2 cellular contexts compared by ENCODE assay signal in genomic region chr14:49992036-49992435, GRCh38.
TF ChIP-seq lines count a peak whose summit lies in the region.

No MANE protein-coding gene starts in this region.

TF ChIP-seq in liver, 16 proteins besides CTCF, POLR2A, EP300 and RAD21 (continued from another document):
- TF ChIP-seq ZBTB33 (IDR thresholded peaks at IDR 0.05), result no peak
- no peak for TF ChIP-seq RXRA (IDR thresholded peaks at IDR 0.05)
- no peak for TF ChIP-seq SP1 (IDR thresholded peaks at IDR 0.05)
- no peak for TF ChIP-seq HNF4A (conservative IDR thresholded peaks at IDR 0.05)
- TF ChIP-seq MAX (IDR thresholded peaks at IDR 0.05), result no peak
- TF ChIP-seq EGR1 (IDR thresholded peaks at IDR 0.05; ENCODE audit: low read depth in 2 of 2), result no peak
- TF ChIP-seq GABPA (IDR thresholded peaks at IDR 0.05 in 1 of 2, conservative IDR thresholded peaks at IDR 0.05 in 1 of 2), result no peak
- no peak for TF ChIP-seq FOXA1 (IDR thresholded peaks at IDR 0.05)
- no peak for TF ChIP-seq FOXA2 (IDR thresholded peaks at IDR 0.05)
- TF ChIP-seq ATF3 (IDR thresholded peaks at IDR 0.05), result no peak
- no peak for TF ChIP-seq JUND (IDR thresholded peaks at IDR 0.05)
- no peak for TF ChIP-seq REST (IDR thresholded peaks at IDR 0.05)
- no peak for TF ChIP-seq HNF4G (IDR thresholded peaks at IDR 0.05)

TF ChIP-seq in HepG2, 621 proteins besides CTCF, POLR2A, EP300 and RAD21 (continued from another document):
- no peak for TF ChIP-seq STAG1 (CRISPR knock-in tag; IDR thresholded peaks at IDR 0.05)
- no peak for TF ChIP-seq CENPT (CRISPR knock-in tag; IDR thresholded peaks at IDR 0.05; ENCODE audit: low read depth)
- TF ChIP-seq EEA1 (CRISPR knock-in tag; IDR thresholded peaks at IDR 0.05; ENCODE audit: borderline replicate concordance), result no peak
- TF ChIP-seq GLI4 (CRISPR knock-in tag; IDR thresholded peaks at IDR 0.05; ENCODE audit: borderline replicate concordance), result no peak
- TF ChIP-seq MXD4 (CRISPR knock-in tag; IDR thresholded peaks at IDR 0.05), result no peak
- TF ChIP-seq CHCHD3 (CRISPR knock-in tag; IDR thresholded peaks at IDR 0.05), result no peak
- TF ChIP-seq MAX (IDR thresholded peaks at IDR 0.05), result no peak
- no peak for TF ChIP-seq NFE2 (CRISPR knock-in tag; IDR thresholded peaks at IDR 0.05)
- TF ChIP-seq MED8 (CRISPR knock-in tag; IDR thresholded peaks at IDR 0.05; ENCODE audit: insufficient replicate concordance), result no peak
- no peak for TF ChIP-seq SALL1 (CRISPR knock-in tag; IDR thresholded peaks at IDR 0.05)
- TF ChIP-seq ZBTB33 (CRISPR knock-in tag; IDR thresholded peaks at IDR 0.05), result no peak
- TF ChIP-seq ZNF746 (CRISPR knock-in tag; IDR thresholded peaks at IDR 0.05), result no peak
- TF ChIP-seq HNRNPUL1 (IDR thresholded peaks at IDR 0.05; ENCODE audit: low read depth, low read length), result no peak
